ENCODE assay signal across 7 cellular contexts in genomic region chr6:24325978-24326377, GRCh38. TPM values are rescaled to one million over a fixed set of nuclear protein-coding genes. Genes with fewer than 3 reads are reported as not detected.
"Had no signal": no experiment of that assay in that cellular context is flagged by ENCODE, and none has a peak within 500 bp of the region (broad histone marks: within the 10 kb centered on the region; RNA-seq: fewer than 3 reads in every experiment).

No MANE protein-coding gene starts in this region.

- H3K4me1 Mint-ChIP-seq: IgD-negative memory B cell had no signal

- DNase-seq: IMR-90, KBM-7, KG1 had no signal

- H3K4me2 ChIP-seq: KMS-11 had no signal

- FAIRE-seq: HTR-8/SVneo had no signal

- H3K27ac ChIP-seq: HL-60, KMS-11 had no signal

- H3K9ac ChIP-seq: KMS-11 had no signal

- H3K9me3 Mint-ChIP-seq: IgD-negative memory B cell had no signal

- H3K4me3 Mint-ChIP-seq: IgD-negative memory B cell had no signal

RNA-seq across cellular contexts. Expression of gene DCDC2, which starts 31.9 kb away (rescaled TPM):
- total RNA-seq: IMR-90 had no signal
- polyA plus RNA-seq: IgD-negative memory B cell, IMR-90 had no signal
